11 cellular contexts compared by ENCODE assay signal in genomic region chr2:156147594-156148330, GRCh38.
DNase-seq lines count a peak whose midpoint lies in the region; ATAC-seq and TF ChIP-seq lines count a peak whose summit lies in the region.
"Had no signal": no experiment of that assay in that cellular context is flagged by ENCODE, and none has a peak within 500 bp of the region (broad histone marks: within the 10 kb centered on the region; RNA-seq: fewer than 3 reads in every experiment).

No MANE protein-coding gene starts in this region.

- in situ Hi-C loops in GM13976 (cut with MboI; ENCODE audit: low sequenced_read_pairs, unreplicated experiment) (no loop called here), astrocyte of the spinal cord (cut with HindIII; ENCODE audit: low sequenced_read_pairs) (no loop called here)

- H3K4me3 ChIP-seq in astrocyte of the spinal cord (ENCODE audit: low read depth, low read length): no peak overlapping the region

- ATAC-seq in GM21360 (IDR thresholded peaks at IDR 0.05; ENCODE audit: unreplicated experiment) (peak; percentile 97), HG03108 (IDR thresholded peaks at IDR 0.05; ENCODE audit: unreplicated experiment) (peak; percentile 73), GM19324 (IDR thresholded peaks at IDR 0.05; ENCODE audit: low FRiP score, unreplicated experiment) (no peak)
- ATAC-seq: T-cell had no signal

- TF ChIP-seq CTCF in GM13976 (IDR thresholded peaks at IDR 0.05; ENCODE audit: borderline replicate concordance, control extremely low read depth, extremely low read depth, insufficient read depth, missing control alignments) (no peak), astrocyte of the spinal cord (IDR thresholded peaks at IDR 0.05; ENCODE audit: low read depth, low read length) (no peak)

- peak; percentile 22 for DNase-seq in GM13976 (ENCODE audit: low spot score)
- DNase-seq in astrocyte of the spinal cord (ENCODE audit: low read depth, low spot score): peak; percentile 4
- no peak for DNase-seq in stimulated activated CD4-positive, alpha-beta T cell treated with anti-CD3 and anti-CD28 coated beads, Interleukin-2, amount 100 ng/mL, for 24 hours
- no peak for DNase-seq in germinal center (ENCODE audit: low spot score)
- DNase-seq in activated naive CD4-positive, alpha-beta T cell (lab: John Stamatoyannopoulos, UW): no peak
- DNase-seq: BE2C, dermis blood vessel endothelial cell, T-cell had no signal

Comparison
In these comparisons a context has a peak if more than half of its experiments do, and no peak if none do; other contexts are left out.
1. DNase-seq: peak in GM13976 (single experiment) and astrocyte of the spinal cord (single experiment); none in stimulated activated CD4-positive, alpha-beta T cell treated with anti-CD3 and anti-CD28 coated beads, Interleukin-2, amount 100 ng/mL, for 24 hours (0 of 2), germinal center (single experiment) and activated naive CD4-positive, alpha-beta T cell (0 of 4).